ENCODE assay signal across 8 cellular contexts in the genomic region with DNA sequence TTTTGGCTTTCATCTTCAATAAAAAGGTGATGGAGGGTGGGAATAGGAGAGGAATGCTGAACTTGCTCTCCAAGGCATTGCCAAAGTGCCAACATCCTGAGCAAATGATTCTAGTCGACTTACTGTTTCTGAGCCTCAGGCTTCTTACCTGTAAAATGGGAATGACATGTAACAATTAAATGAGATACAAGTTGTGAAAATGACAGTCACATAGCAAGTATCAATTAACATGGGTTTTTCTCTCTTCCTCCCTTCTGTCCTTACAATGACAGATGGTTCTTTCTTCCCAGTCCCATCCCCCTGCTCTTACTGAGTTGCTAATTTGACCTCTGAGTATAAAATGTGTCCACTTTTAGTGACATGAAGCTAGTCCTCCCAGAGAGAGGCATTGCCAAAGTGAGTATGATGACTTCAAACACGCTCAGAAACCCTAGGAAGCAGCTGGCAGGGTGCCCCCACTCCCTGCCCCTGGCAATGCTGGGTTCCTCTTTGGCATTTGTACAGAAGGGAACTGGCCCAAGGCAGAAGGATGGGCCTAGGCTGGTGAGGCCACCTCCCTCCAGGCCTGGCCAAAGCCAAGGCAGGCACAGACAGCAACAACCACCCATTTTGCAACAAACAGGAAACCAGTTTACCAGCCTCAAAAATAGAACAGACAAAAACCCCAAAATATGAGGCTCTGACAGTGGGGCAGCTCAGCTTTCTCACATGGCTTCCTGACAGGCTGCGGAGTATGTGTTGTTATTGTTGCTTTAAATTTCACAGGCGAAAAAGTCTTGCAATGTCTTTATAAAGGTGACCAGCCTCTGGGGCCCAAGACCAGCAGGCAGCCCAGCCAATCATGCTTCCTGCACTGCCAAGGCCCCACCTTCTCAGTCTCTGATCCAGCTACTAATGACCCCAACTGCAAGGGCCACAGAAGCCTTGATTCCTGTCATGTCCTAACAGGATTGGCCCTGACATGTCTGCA.
DNase-seq lines count a peak whose midpoint lies in the region; ATAC-seq and TF ChIP-seq lines count a peak whose summit lies in the region.

No MANE protein-coding gene starts in this region.

- ATAC-seq in HG02678 (IDR thresholded peaks at IDR 0.05; ENCODE audit: unreplicated experiment): peak; percentile 50
- ATAC-seq in Right ventricle myocardium superior (ENCODE audit: poor library complexity): peak; percentile 44

- H3K36me3 ChIP-seq in CD8-positive, alpha-beta memory T cell (ENCODE audit: insufficient read depth, low read length): no peaks in the 10 kb centered on the region

- no peaks in the 10 kb centered on the region for H3K27me3 ChIP-seq in CD8-positive, alpha-beta memory T cell (ENCODE audit: insufficient read depth, low read length, poor library complexity, severe bottlenecking)

- CTCF ChIA-PET in CD8-positive, alpha-beta memory T cell (lab: Charles Lee): interaction anchor here (0.8 to 1.8 kb wide), 5 partner anchors 9 to 371 kb away, joined by 3 to 8 read pairs (median 3); no protein-coding TSS in a partner anchor

- H3K4me3 Mint-ChIP-seq in CD8-positive, alpha-beta memory T cell: peak overlapping the region; percentile 6 to 88 (median 67)
- H3K4me3 Mint-ChIP-seq in endothelial cell (ENCODE audit: unreplicated experiment): no peak overlapping the region

- peaks cover 0 to 5% (median 0%) of the 10 kb centered on the region in 3 donors for H3K36me3 Mint-ChIP-seq in CD8-positive, alpha-beta memory T cell
- no peaks in the 10 kb centered on the region for H3K36me3 Mint-ChIP-seq in endothelial cell (ENCODE audit: low read depth, unreplicated experiment)

- H3K4me1 ChIP-seq in CD8-positive, alpha-beta memory T cell (ENCODE audit: insufficient read depth, low read length): peaks cover 87% of the 10 kb centered on the region

- peak overlapping the region; percentile 47 for H3K27ac ChIP-seq in CD8-positive, alpha-beta memory T cell (ENCODE audit: low read depth, low read length)

- peak in 4 of 5 donors; percentile 14 to 62 (median 47) for DNase-seq in CD8-positive, alpha-beta memory T cell
- DNase-seq in SKM-1 treated with dmso at 0.1 percent for 144 hours (lab: John Stamatoyannopoulos, UW; ENCODE audit: unreplicated experiment) (peak; percentile 91), Right ventricle myocardium superior (peak; percentile 88), superior temporal gyrus (ENCODE audit: extremely low spot score) (peak; percentile 28), NCI-H510A (lab: John Stamatoyannopoulos, UW) (no peak), NCI-H748 (lab: John Stamatoyannopoulos, UW; ENCODE audit: unreplicated experiment) (no peak), endothelial cell (ENCODE audit: low spot score) (no peak)

- H3K4me1 Mint-ChIP-seq in CD8-positive, alpha-beta memory T cell: peaks cover 90 to 92% (median 91%) of the 10 kb centered on the region in 3 donors
- peaks cover 7% of the 10 kb centered on the region for H3K4me1 Mint-ChIP-seq in endothelial cell (ENCODE audit: unreplicated experiment)

- no peak for TF ChIP-seq CTCF in endothelial cell (IDR thresholded peaks at IDR 0.05; ENCODE audit: unreplicated experiment)

- peak overlapping the region; percentile 89 to 97 (median 93) for H3K27ac Mint-ChIP-seq in CD8-positive, alpha-beta memory T cell
- no peak overlapping the region for H3K27ac Mint-ChIP-seq in endothelial cell (ENCODE audit: unreplicated experiment)

- no peaks in the 10 kb centered on the region for H3K9me3 ChIP-seq in CD8-positive, alpha-beta memory T cell (ENCODE audit: low read length)

- peak overlapping the region; percentile 19 for H3K4me3 ChIP-seq in CD8-positive, alpha-beta memory T cell (ENCODE audit: low read length)

- POLR2A ChIA-PET in CD8-positive, alpha-beta memory T cell (lab: Charles Lee): interaction anchor here (0.9 to 1.7 kb wide), 3 partner anchors 9 to 117 kb away, joined by 3 to 5 read pairs (median 4); no protein-coding TSS in a partner anchor

- no peaks in the 10 kb centered on the region for H3K9me3 Mint-ChIP-seq in CD8-positive, alpha-beta memory T cell
- no peaks in the 10 kb centered on the region for H3K9me3 Mint-ChIP-seq in endothelial cell (ENCODE audit: unreplicated experiment)

- intact Hi-C loops in Right ventricle myocardium superior (cut with DNase I): no loop called here

- no peaks in the 10 kb centered on the region for H3K27me3 Mint-ChIP-seq in CD8-positive, alpha-beta memory T cell
- H3K27me3 Mint-ChIP-seq in endothelial cell (ENCODE audit: unreplicated experiment): no peaks in the 10 kb centered on the region

Comparison
In these comparisons a context has a peak if more than half of its experiments do, and no peak if none do; other contexts are left out.
1. DNase-seq: peak in CD8-positive, alpha-beta memory T cell (4 of 5), SKM-1 treated with dmso at 0.1 percent for 144 hours (single experiment), Right ventricle myocardium superior (single experiment) and superior temporal gyrus (single experiment); none in NCI-H510A (single experiment), NCI-H748 (single experiment) and endothelial cell (single experiment).